ENCODE assay signal across 24 cellular contexts in the genomic region with DNA sequence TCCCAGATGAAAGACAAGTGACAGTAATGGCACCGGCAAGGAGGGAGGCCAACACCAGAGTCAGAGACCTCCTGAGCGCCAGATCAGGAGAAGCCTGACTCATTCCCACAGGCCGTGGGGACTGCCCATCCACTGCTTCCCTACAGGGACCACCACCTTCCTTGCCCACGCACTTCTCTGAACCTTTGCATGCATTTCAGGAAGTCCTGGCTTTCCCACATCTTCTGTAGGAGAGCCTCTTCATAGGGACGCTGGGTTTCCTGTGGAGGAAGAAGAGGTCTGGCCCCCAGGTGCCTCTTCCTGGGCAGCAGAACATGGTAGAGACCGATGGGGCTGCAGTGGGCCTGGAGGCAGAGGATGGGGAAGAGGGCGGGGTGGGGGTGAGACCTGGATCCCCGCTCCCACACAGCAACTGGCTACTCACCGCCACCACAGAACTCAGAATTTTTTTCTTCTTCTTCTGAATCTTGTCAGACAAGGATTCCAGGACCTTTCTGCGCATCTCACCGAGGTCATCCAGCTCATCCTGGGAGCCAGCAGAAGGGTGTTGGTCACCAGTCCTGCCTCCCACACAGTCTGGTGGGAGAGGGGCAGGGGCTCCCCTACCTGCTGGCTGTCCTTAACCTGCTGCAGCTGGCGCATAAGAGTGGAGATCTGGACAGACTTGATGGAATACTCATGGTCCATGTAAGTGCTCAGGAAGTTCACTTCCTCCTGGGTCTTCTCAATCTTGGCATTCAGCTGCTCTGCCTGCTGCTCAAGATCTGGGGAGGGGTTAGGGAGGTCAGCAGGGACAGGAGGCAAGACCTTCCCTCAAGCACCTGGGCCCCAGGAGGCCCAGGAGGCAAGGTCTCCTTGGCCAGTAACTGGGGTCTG. TPM values are rescaled to one million over a fixed set of nuclear protein-coding genes. Genes with fewer than 3 reads are reported as not detected.
"Had no signal": no experiment of that assay in that cellular context is flagged by ENCODE, and none has a peak within 500 bp of the region (broad histone marks: within the 10 kb centered on the region; RNA-seq: fewer than 3 reads in every experiment).

No MANE protein-coding gene starts in this region.

- H3K27ac Mint-ChIP-seq: activated CD4-positive, alpha-beta T cell treated with anti-CD3 and anti-CD28 coated beads, Interleukin-2, amount 10 ng/mL, durations not matched to agents 24 days and 14 days; activated naive CD8-positive, alpha-beta T cell treated with anti-CD3 and anti-CD28 coated beads, Interleukin-2, amount 10 ng/mL, durations not matched to agents 7 days and 5 days; activated T-helper 17 cell treated with anti-CD3 and anti-CD28 coated beads, Interleukin-2, amount 50 U/mL, for 72 hours; T-helper 17 cell; WTC11 had no signal

- DNase-seq: activated CD4-positive, alpha-beta T cell treated with anti-CD3 and anti-CD28 coated beads for 1 hour; activated CD4-positive, alpha-beta T cell treated with anti-CD3 and anti-CD28 coated beads, Interleukin-2, amount 10 ng/mL, durations not matched to agents 24 days and 14 days; activated CD4-positive, alpha-beta T cell treated with anti-CD3 and anti-CD28 coated beads, Interleukin-2, amount 50 U/mL, for 48 hours; activated naive CD4-positive, alpha-beta T cell treated with anti-CD3 and anti-CD28 coated beads, Interleukin-2, amount 50 U/mL, for 16 hours; activated naive CD8-positive, alpha-beta T cell treated with anti-CD3 and anti-CD28 coated beads, Interleukin-2, amount 10 ng/mL, durations not matched to agents 7 days and 5 days; activated T-cell treated with anti-CD3 and anti-CD28 coated beads for 4 hours; anterior cingulate cortex; caudate nucleus; KG1; NCI-H1048; NCI-H146; NCI-H187 treated with DMSO at 0.1 percent for 48 hours; NCI-H2081 treated with DMSO at 0.1 percent for 48 hours; NCI-H446; NCI-H524; NCI-H774; SIG-M5; T-helper 17 cell; T-helper 9 cell had no signal

- H3K4me1 Mint-ChIP-seq: activated CD4-positive, alpha-beta T cell treated with anti-CD3 and anti-CD28 coated beads, Interleukin-2, amount 10 ng/mL, durations not matched to agents 24 days and 14 days; activated T-helper 17 cell treated with anti-CD3 and anti-CD28 coated beads, Interleukin-2, amount 50 U/mL, for 72 hours had no signal

- H3K9me3 Mint-ChIP-seq: activated CD4-positive, alpha-beta T cell treated with anti-CD3 and anti-CD28 coated beads, Interleukin-2, amount 10 ng/mL, durations not matched to agents 24 days and 14 days; activated naive CD8-positive, alpha-beta T cell treated with anti-CD3 and anti-CD28 coated beads, Interleukin-2, amount 10 ng/mL, durations not matched to agents 7 days and 5 days; activated T-helper 17 cell treated with anti-CD3 and anti-CD28 coated beads, Interleukin-2, amount 50 U/mL, for 72 hours; IgD-negative memory B cell; WTC11 had no signal

- H3K27me3 ChIP-seq: adrenal gland had no signal

- H3K4me1 ChIP-seq: adrenal gland had no signal

- H3K36me3 ChIP-seq: adrenal gland had no signal

- H3K4me3 ChIP-seq: adrenal gland had no signal

- H3K9me3 ChIP-seq: adrenal gland had no signal

- H3K27ac ChIP-seq: adrenal gland had no signal

- H3K27me3 Mint-ChIP-seq: activated CD4-positive, alpha-beta T cell treated with anti-CD3 and anti-CD28 coated beads, Interleukin-2, amount 10 ng/mL, durations not matched to agents 24 days and 14 days; activated naive CD8-positive, alpha-beta T cell treated with anti-CD3 and anti-CD28 coated beads, Interleukin-2, amount 10 ng/mL, durations not matched to agents 7 days and 5 days; activated T-helper 17 cell treated with anti-CD3 and anti-CD28 coated beads, Interleukin-2, amount 50 U/mL, for 72 hours; IgD-negative memory B cell; T-helper 17 cell had no signal

- H3K4me3 Mint-ChIP-seq: activated CD4-positive, alpha-beta T cell treated with anti-CD3 and anti-CD28 coated beads, Interleukin-2, amount 10 ng/mL, durations not matched to agents 24 days and 14 days; activated naive CD8-positive, alpha-beta T cell treated with anti-CD3 and anti-CD28 coated beads, Interleukin-2, amount 10 ng/mL, durations not matched to agents 7 days and 5 days; activated T-helper 17 cell treated with anti-CD3 and anti-CD28 coated beads, Interleukin-2, amount 50 U/mL, for 72 hours; T-helper 17 cell had no signal

- ATAC-seq: activated T-helper 17 cell treated with anti-CD3 and anti-CD28 coated beads, Interleukin-2, amount 50 U/mL, for 72 hours; T-helper 17 cell; WTC11 had no signal

RNA-seq across cellular contexts. Expression of a gene that starts 19.3 kb away (rescaled TPM):
- total RNA-seq: activated CD4-positive, alpha-beta T cell treated with anti-CD3 and anti-CD28 coated beads, Interleukin-2, amount 10 ng/mL, durations not matched to agents 24 days and 14 days; activated naive CD8-positive, alpha-beta T cell treated with anti-CD3 and anti-CD28 coated beads, Interleukin-2, amount 10 ng/mL, durations not matched to agents 7 days and 5 days; activated T-helper 17 cell treated with anti-CD3 and anti-CD28 coated beads, Interleukin-2, amount 50 U/mL, for 72 hours; adrenal gland; LHCN-M2; T-helper 17 cell; WTC11 had no signal
- polyA plus RNA-seq: IgD-negative memory B cell had no signal

RNA-seq across cellular contexts. Expression of a gene that starts 49.8 kb away (rescaled TPM):
- total RNA-seq: activated CD4-positive, alpha-beta T cell treated with anti-CD3 and anti-CD28 coated beads, Interleukin-2, amount 10 ng/mL, durations not matched to agents 24 days and 14 days; activated naive CD8-positive, alpha-beta T cell treated with anti-CD3 and anti-CD28 coated beads, Interleukin-2, amount 10 ng/mL, durations not matched to agents 7 days and 5 days; activated T-helper 17 cell treated with anti-CD3 and anti-CD28 coated beads, Interleukin-2, amount 50 U/mL, for 72 hours; adrenal gland; LHCN-M2; T-helper 17 cell; WTC11 had no signal
- polyA plus RNA-seq: adrenal gland, IgD-negative memory B cell had no signal
